Comparison of ENCODE assay signal across 26 cellular contexts in genomic region chr22:27892064-27892463, GRCh38. TPM values are rescaled to one million over a fixed set of nuclear protein-coding genes. Genes with fewer than 3 reads are reported as not detected.
DNase-seq lines count a peak whose midpoint lies in the region; ATAC-seq, FAIRE-seq and TF ChIP-seq lines count a peak whose summit lies in the region.
"Had no signal": no experiment of that assay in that cellular context is flagged by ENCODE, and none has a peak within 500 bp of the region (broad histone marks: within the 10 kb centered on the region; RNA-seq: fewer than 3 reads in every experiment).

No MANE protein-coding gene starts in this region.

- TF ChIP-seq RAD21 in HepG2 (CRISPR knock-in tag; IDR thresholded peaks at IDR 0.05): no peak

- FAIRE-seq in HepG2 (lab: Jason Lieb, UNC) (no peak), urothelium cell line (lab: Jason Lieb, UNC) (peak; percentile 23)
- FAIRE-seq: A204.1, colon, GM12878, kidney had no signal

- peaks cover 5% of the 10 kb centered on the region; the same call in 1 of the 2 replicates for H4K20me1 ChIP-seq in HepG2 (ENCODE audit: insufficient read depth, low read length)
- H4K20me1 ChIP-seq in hepatocyte (ENCODE audit: insufficient read depth, poor library complexity, severe bottlenecking): no peaks in the 10 kb centered on the region

- peak overlapping the region; percentile 50 to 64 (median 60) for H3K27ac ChIP-seq in esophagus muscularis mucosa (replicated peaks in 1 of 4)
- H3K27ac ChIP-seq in HepG2 (ENCODE audit: extremely low read length, insufficient read depth, low read length): no peak overlapping the region
- no peak overlapping the region for H3K27ac ChIP-seq in hepatocyte
- H3K27ac ChIP-seq: brain microvascular endothelial cell, HL-60, neutrophil, prostate gland, VCaP had no signal

- H3K36me3 ChIP-seq in esophagus muscularis mucosa (peaks cover 13 to 94% (median 77%) of the 10 kb centered on the region in 4 donors), HepG2 (replicated peaks in 1 of 2; ENCODE audit: control insufficient read depth in 1 of 2, insufficient read depth in 2 of 2, low read length in 2 of 2) (peaks cover 22 to 70% of the 10 kb centered on the region in 2 experiments), hepatocyte (replicated peaks; ENCODE audit: insufficient read depth, low read depth) (no peaks in the 10 kb centered on the region)
- H3K36me3 ChIP-seq: prostate gland had no signal

- H2AFZ ChIP-seq in HepG2 (ENCODE audit: low read length): no peak overlapping the region
- H2AFZ ChIP-seq in hepatocyte: no peak overlapping the region

- in situ Hi-C loops in HepG2 (cut with HindIII; ENCODE audit: extremely low pct_ligation_motif_present, low pct_unique_long_range_greater_than_20kb): no loop called here

- TF ChIP-seq CTCF in esophagus muscularis mucosa (IDR thresholded peaks at IDR 0.05): no peak
- no peak for TF ChIP-seq CTCF in HepG2 (CRISPR knock-in tag; IDR thresholded peaks at IDR 0.05)
- TF ChIP-seq CTCF in hepatocyte (IDR thresholded peaks at IDR 0.05; ENCODE audit: poor library complexity): no peak

- intact Hi-C loops in esophagus muscularis mucosa (cut with DNase I) (no loop called here), HepG2 (cut with micrococcal nuclease; ENCODE audit: unreplicated experiment) (no loop called here)

- peak overlapping the region; percentile 8; the same call in 1 of the 2 replicates for H3K4me2 ChIP-seq in HepG2 (ENCODE audit: low read depth, low read length)
- H3K4me2 ChIP-seq in hepatocyte: no peak overlapping the region

- 86% methylated on average over 4 of the region's 4 CpGs for WGBS in esophagus muscularis mucosa
- 45% methylated on average over 3 of the region's 4 CpGs for WGBS in HepG2 (ENCODE audit: low lambda C conversion rate)
- WGBS in hepatocyte (ENCODE audit: low lambda C conversion rate, missing lambda C conversion rate): 73% methylated on average over 4 of the region's 4 CpGs

- POLR2A ChIA-PET in HepG2 (lab: Yijun Ruan, JAX): no interaction called here

- H3K79me2 ChIP-seq in HepG2 (ENCODE audit: insufficient read depth, low read length) (no peaks in the 10 kb centered on the region), hepatocyte (peaks cover 3% of the 10 kb centered on the region)

- CTCF ChIA-PET in HepG2 (lab: Yijun Ruan, JAX; ENCODE audit: low intra/inter-chr PET ratio, low total read pairs): no interaction called here

- TF ChIP-seq EP300 in esophagus muscularis mucosa (IDR thresholded peaks at IDR 0.05) (no peak), HepG2 (IDR thresholded peaks at IDR 0.05; ENCODE audit: low read depth in 2 of 2, low read length in 2 of 2) (no peak), HepG2 (CRISPR knock-in tag; IDR thresholded peaks at IDR 0.05; ENCODE audit: borderline replicate concordance) (no peak)

- H3K27me3 Mint-ChIP-seq in activated naive CD8-positive, alpha-beta T cell: no peaks in the 10 kb centered on the region
- H3K27me3 Mint-ChIP-seq in activated naive CD8-positive, alpha-beta T cell treated with anti-CD3 and anti-CD28 coated beads for 36 hours: no peaks in the 10 kb centered on the region
- H3K27me3 Mint-ChIP-seq in immature natural killer cell (ENCODE audit: low read depth in 3 of 3): no peaks in the 10 kb centered on the region
- H3K27me3 Mint-ChIP-seq: activated CD4-positive, alpha-beta T cell treated with anti-CD3 and anti-CD28 coated beads, Interleukin-2, amount 10 ng/mL, durations not matched to agents 24 days and 14 days; activated CD8-positive, alpha-beta memory T cell treated with anti-CD3 and anti-CD28 coated beads, Interleukin-2, amount 10 ng/mL, durations not matched to agents 7 days and 5 days; effector memory CD8-positive, alpha-beta T cell had no signal

- H3K9me2 ChIP-seq in hepatocyte (replicated peaks; ENCODE audit: insufficient read depth): no peaks in the 10 kb centered on the region

- no peak for ATAC-seq in HepG2
- ATAC-seq: activated CD8-positive, alpha-beta memory T cell treated with anti-CD3 and anti-CD28 coated beads, Interleukin-2, amount 10 ng/mL, durations not matched to agents 7 days and 5 days; effector memory CD8-positive, alpha-beta T cell; GM12878 had no signal

- no peak overlapping the region for H3K9ac ChIP-seq in HepG2 (ENCODE audit: insufficient read depth, low read depth, low read length)

- H3K9me3 ChIP-seq in esophagus muscularis mucosa: no peaks in the 10 kb centered on the region
- H3K9me3 ChIP-seq in HepG2 (ENCODE audit: low read length): no peaks in the 10 kb centered on the region
- H3K9me3 ChIP-seq in hepatocyte (ENCODE audit: low read depth): no peaks in the 10 kb centered on the region
- H3K9me3 ChIP-seq: neutrophil, prostate gland had no signal

- peaks cover 38 to 54% (median 42%) of the 10 kb centered on the region in 4 donors for H3K4me1 ChIP-seq in esophagus muscularis mucosa
- peaks cover 49% of the 10 kb centered on the region for H3K4me1 ChIP-seq in HepG2 (ENCODE audit: insufficient read depth, low read length)
- no peaks in the 10 kb centered on the region for H3K4me1 ChIP-seq in hepatocyte (ENCODE audit: insufficient read depth)
- H3K4me1 ChIP-seq: prostate gland had no signal

- H3K4me3 Mint-ChIP-seq in activated naive CD8-positive, alpha-beta T cell: no peak overlapping the region
- no peak overlapping the region for H3K4me3 Mint-ChIP-seq in activated naive CD8-positive, alpha-beta T cell treated with anti-CD3 and anti-CD28 coated beads for 36 hours
- no peak overlapping the region for H3K4me3 Mint-ChIP-seq in immature natural killer cell
- H3K4me3 Mint-ChIP-seq: activated CD4-positive, alpha-beta T cell treated with anti-CD3 and anti-CD28 coated beads, Interleukin-2, amount 10 ng/mL, durations not matched to agents 24 days and 14 days; activated CD8-positive, alpha-beta memory T cell treated with anti-CD3 and anti-CD28 coated beads, Interleukin-2, amount 10 ng/mL, durations not matched to agents 7 days and 5 days; effector memory CD8-positive, alpha-beta T cell; H9 had no signal

- BruUV-seq in HepG2 (replicated peaks; lab: Mats Ljungman, UMichigan): no TSS peak

- TF ChIP-seq POLR2A in esophagus muscularis mucosa (IDR thresholded peaks at IDR 0.05; ENCODE audit: low read depth): no peak
- no peak for TF ChIP-seq POLR2A in HepG2 (IDR thresholded peaks at IDR 0.05; ENCODE audit: insufficient read depth in 1 of 2, low read depth in 2 of 2, low read length in 2 of 2)

- H3K27ac Mint-ChIP-seq in activated naive CD8-positive, alpha-beta T cell: peak overlapping the region; percentile 4
- H3K27ac Mint-ChIP-seq in activated naive CD8-positive, alpha-beta T cell treated with anti-CD3 and anti-CD28 coated beads for 36 hours: no peak overlapping the region
- H3K27ac Mint-ChIP-seq in immature natural killer cell: peak overlapping the region in 2 of 6 donors; percentile 11 to 71
- H3K27ac Mint-ChIP-seq: activated CD8-positive, alpha-beta memory T cell treated with anti-CD3 and anti-CD28 coated beads, Interleukin-2, amount 10 ng/mL, durations not matched to agents 7 days and 5 days had no signal

- H3K4me3 ChIP-seq in esophagus muscularis mucosa (no peak overlapping the region), HepG2 (replicated peaks in 1 of 3; ENCODE audit: insufficient read depth in 1 of 3, low read depth in 2 of 3, low read length in 3 of 3) (no peak overlapping the region), hepatocyte (no peak overlapping the region)
- H3K4me3 ChIP-seq: GM12878, prostate gland had no signal

- DNase-seq in activated naive CD8-positive, alpha-beta T cell treated with anti-CD3 and anti-CD28 coated beads for 36 hours: no peak
- DNase-seq in esophagus muscularis mucosa (ENCODE audit: extremely low spot score) (no peak), HepG2 (ENCODE audit: low spot score) (no peak), urothelium cell line (ENCODE audit: low spot score) (no peak), immature natural killer cell (no peak), hepatocyte (ENCODE audit: low spot score) (no peak), NCI-H526 (lab: John Stamatoyannopoulos, UW) (no peak)
- DNase-seq: activated CD4-positive, alpha-beta T cell treated with anti-CD3 and anti-CD28 coated beads, Interleukin-2, amount 10 ng/mL, durations not matched to agents 24 days and 14 days; activated CD8-positive, alpha-beta memory T cell treated with anti-CD3 and anti-CD28 coated beads, Interleukin-2, amount 10 ng/mL, durations not matched to agents 7 days and 5 days; brain microvascular endothelial cell; DND-41; effector memory CD8-positive, alpha-beta T cell; H9; kidney; mammary epithelial cell; NCI-H187; NCI-H524 treated with DMSO at 0.1 percent for 48 hours; stimulated activated CD8-positive, alpha-beta memory T cell treated with anti-CD3 and anti-CD28 coated beads, Interleukin-4, amount 100 ng/mL, for 48 hours had no signal

- H3K27me3 ChIP-seq in esophagus muscularis mucosa (no peaks in the 10 kb centered on the region), HepG2 (ENCODE audit: control insufficient read depth in 1 of 2, insufficient read depth in 2 of 2, low read length in 2 of 2) (no peaks in the 10 kb centered on the region), hepatocyte (no peaks in the 10 kb centered on the region)
- H3K27me3 ChIP-seq: brain microvascular endothelial cell, neutrophil had no signal

- H3K4me1 Mint-ChIP-seq in activated naive CD8-positive, alpha-beta T cell (ENCODE audit: low read depth): peaks cover under 1% of the 10 kb centered on the region
- peaks cover 9% of the 10 kb centered on the region for H3K4me1 Mint-ChIP-seq in activated naive CD8-positive, alpha-beta T cell treated with anti-CD3 and anti-CD28 coated beads for 36 hours
- peaks cover 0 to 5% of the 10 kb centered on the region in 2 donors for H3K4me1 Mint-ChIP-seq in immature natural killer cell

- H3K9me3 Mint-ChIP-seq in activated naive CD8-positive, alpha-beta T cell (ENCODE audit: low read depth): no peaks in the 10 kb centered on the region
- H3K9me3 Mint-ChIP-seq in activated naive CD8-positive, alpha-beta T cell treated with anti-CD3 and anti-CD28 coated beads for 36 hours: no peaks in the 10 kb centered on the region
- H3K9me3 Mint-ChIP-seq in immature natural killer cell: no peaks in the 10 kb centered on the region
- H3K9me3 Mint-ChIP-seq: activated CD4-positive, alpha-beta T cell treated with anti-CD3 and anti-CD28 coated beads, Interleukin-2, amount 10 ng/mL, durations not matched to agents 24 days and 14 days; effector memory CD8-positive, alpha-beta T cell; H9 had no signal

- no peaks in the 10 kb centered on the region for H3K36me3 Mint-ChIP-seq in activated naive CD8-positive, alpha-beta T cell
- peaks cover 19% of the 10 kb centered on the region for H3K36me3 Mint-ChIP-seq in activated naive CD8-positive, alpha-beta T cell treated with anti-CD3 and anti-CD28 coated beads for 36 hours
- peaks cover 6 to 60% (median 20%) of the 10 kb centered on the region in 3 donors for H3K36me3 Mint-ChIP-seq in immature natural killer cell

RNA-seq across cellular contexts. Expression of gene PITPNB, which starts 27.0 kb away (rescaled TPM):
- total RNA-seq in activated naive CD8-positive, alpha-beta T cell treated with anti-CD3 and anti-CD28 coated beads for 36 hours: 100 to 1,000 TPM; 109 to 124 TPM
- total RNA-seq in esophagus muscularis mucosa: 10 to 100 TPM; 70.3 to 99.7 (median 89.3) TPM
- 17.0 and 40.7 TPM in 2 replicates for total RNA-seq in HepG2 (2016; rRNA removed; fragmentation: Illumina TruSeq; extraction: Trizol)
- 23.7 and 24.5 TPM in 2 replicates for total RNA-seq in HepG2 (2016; cell fraction: cytosol; rRNA removed; fragmentation: Illumina TruSeq; extraction: Trizol; ENCODE audit: low read depth)
- 17.3 and 36.3 TPM in 2 replicates for total RNA-seq in HepG2 (2016; cell fraction: insoluble cytoplasmic fraction; rRNA removed; fragmentation: Illumina TruSeq; extraction: Trizol)
- 17.7 and 19.6 TPM in 2 replicates for total RNA-seq in HepG2 (2016; cell fraction: membrane; rRNA removed; fragmentation: Illumina TruSeq; extraction: Trizol)
- 30.0 and 32.6 TPM in 2 replicates for total RNA-seq in HepG2 (2016; cell fraction: nucleus; rRNA removed; fragmentation: Illumina TruSeq; extraction: Trizol)
- polyA plus RNA-seq in HepG2 (2011; rRNA removed): 28.1 and 30.1 TPM in 2 replicates
- 12.4 and 18.9 TPM in 2 replicates for polyA plus RNA-seq in HepG2 (2011; cell fraction: cytosol; rRNA removed)
- 12.4 and 19.6 TPM in 2 replicates for polyA plus RNA-seq in HepG2 (2011; cell fraction: nucleus; rRNA removed)
- polyA plus RNA-seq in HepG2 (2012): 34.7 and 41.5 TPM in 2 replicates
- polyA plus RNA-seq in HepG2 (2016; cell fraction: cytosol; fragmentation: Illumina TruSeq; extraction: Trizol; ENCODE audit: low read depth): 4.7 and 4.8 TPM in 2 replicates
- 82.4 and 83.3 TPM in 2 replicates for polyA plus RNA-seq in HepG2 (2016; cell fraction: insoluble cytoplasmic fraction; fragmentation: Illumina TruSeq; extraction: Trizol; ENCODE audit: low read depth)
- 12.6 and 14.2 TPM in 2 replicates for polyA plus RNA-seq in HepG2 (2016; cell fraction: membrane; fragmentation: Illumina TruSeq; extraction: Trizol; ENCODE audit: low read depth)
- 48.7 and 48.8 TPM in 2 replicates for polyA plus RNA-seq in HepG2 (2016; cell fraction: nucleus; fragmentation: Illumina TruSeq; extraction: Trizol; ENCODE audit: insufficient read depth, low read depth)
- polyA minus RNA-seq in HepG2 (2011; rRNA and poly(A)+ RNA removed; ENCODE audit: low replicate concordance): 19.2 and 28.5 TPM in 2 replicates
- polyA minus RNA-seq in HepG2 (2011; cell fraction: cytosol; rRNA and poly(A)+ RNA removed): 16.3 and 22.9 TPM in 2 replicates
- polyA minus RNA-seq in HepG2 (2011; cell fraction: nucleus; rRNA and poly(A)+ RNA removed): 58.1 and 64.4 TPM in 2 replicates
- polyA plus RNA-seq in immature natural killer cell: 10 to 100 TPM; 46.1 to 78.1 (median 66.7) TPM
- 28.2 and 38.7 TPM in 2 replicates for total RNA-seq in hepatocyte
- 49.3 and 65.3 TPM in 2 replicates for polyA plus RNA-seq in hepatocyte

Comparison
In these comparisons a context has a peak if more than half of its experiments do, and no peak if none do; other contexts are left out.
1. H3K27ac ChIP-seq: peak in esophagus muscularis mucosa (4 of 4); none in HepG2 (single experiment) and hepatocyte (single experiment).